Comparison of ENCODE assay signal across 2 cellular contexts in the genomic region with DNA sequence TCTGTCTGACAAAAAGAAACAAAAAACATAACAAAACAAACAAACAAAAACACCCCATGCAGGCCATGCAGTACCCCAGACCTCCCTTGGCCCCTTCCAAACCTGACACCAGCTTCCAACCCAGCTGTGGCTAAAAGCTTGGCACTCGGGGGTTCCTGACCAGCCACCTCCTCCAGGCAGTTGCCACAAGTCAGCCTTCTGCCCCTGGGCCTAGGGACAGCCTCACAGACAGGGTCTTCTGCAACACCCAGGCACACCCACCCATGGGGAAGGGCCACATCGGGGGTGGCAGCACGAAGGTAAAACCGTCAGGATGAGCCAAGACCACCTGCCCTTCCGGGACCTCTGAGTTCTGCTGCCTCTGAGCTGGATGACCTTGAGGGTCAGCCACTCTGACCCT.
TF ChIP-seq lines count a peak whose summit lies in the region.

No MANE protein-coding gene starts in this region.

TF ChIP-seq in IMR-90, 13 proteins besides CTCF, POLR2A, EP300 and RAD21:
- TF ChIP-seq NFE2L2 (IDR thresholded peaks at IDR 0.05; ENCODE audit: low read depth, low read length) = no peak
- TF ChIP-seq USF2 (IDR thresholded peaks at IDR 0.05; ENCODE audit: low read depth, low read length) = no peak
- TF ChIP-seq CEBPB (IDR thresholded peaks at IDR 0.05; ENCODE audit: low read depth, low read length) = no peak
- no peak for TF ChIP-seq RFX5 (IDR thresholded peaks at IDR 0.05; ENCODE audit: low read depth, low read length)
- TF ChIP-seq MAFK (IDR thresholded peaks at IDR 0.05; ENCODE audit: low read depth, low read length) = no peak
- no peak for TF ChIP-seq MXI1 (IDR thresholded peaks at IDR 0.05; ENCODE audit: borderline replicate concordance, low read depth, low read length)
- no peak for TF ChIP-seq SMC3 (IDR thresholded peaks at IDR 0.05; ENCODE audit: low read depth, low read length)
- TF ChIP-seq BHLHE40 (IDR thresholded peaks at IDR 0.05; ENCODE audit: low read depth, low read length) = no peak
- TF ChIP-seq FOS (IDR thresholded peaks at IDR 0.05; ENCODE audit: low read depth, low read length) = no peak
- TF ChIP-seq RCOR1 (IDR thresholded peaks at IDR 0.05; ENCODE audit: insufficient replicate concordance, low read length) = no peak
- TF ChIP-seq ELK1 (IDR thresholded peaks at IDR 0.05; ENCODE audit: borderline replicate concordance, low read depth, low read length) = no peak
- no peak for TF ChIP-seq MAZ (IDR thresholded peaks at IDR 0.05; ENCODE audit: borderline replicate concordance, low read depth, low read length)
- no peak for TF ChIP-seq CHD1 (IDR thresholded peaks at IDR 0.05; ENCODE audit: low read depth, low read length)

TF ChIP-seq in GM23338, 12 proteins besides CTCF, POLR2A, EP300 and RAD21:
- TF ChIP-seq REST (IDR thresholded peaks at IDR 0.05; ENCODE audit: unreplicated experiment) = no peak
- no peak for TF ChIP-seq POLR2AphosphoS5 (IDR thresholded peaks at IDR 0.05; ENCODE audit: low read depth)
